Comparison of ENCODE assay signal across 8 cellular contexts in the genomic region with DNA sequence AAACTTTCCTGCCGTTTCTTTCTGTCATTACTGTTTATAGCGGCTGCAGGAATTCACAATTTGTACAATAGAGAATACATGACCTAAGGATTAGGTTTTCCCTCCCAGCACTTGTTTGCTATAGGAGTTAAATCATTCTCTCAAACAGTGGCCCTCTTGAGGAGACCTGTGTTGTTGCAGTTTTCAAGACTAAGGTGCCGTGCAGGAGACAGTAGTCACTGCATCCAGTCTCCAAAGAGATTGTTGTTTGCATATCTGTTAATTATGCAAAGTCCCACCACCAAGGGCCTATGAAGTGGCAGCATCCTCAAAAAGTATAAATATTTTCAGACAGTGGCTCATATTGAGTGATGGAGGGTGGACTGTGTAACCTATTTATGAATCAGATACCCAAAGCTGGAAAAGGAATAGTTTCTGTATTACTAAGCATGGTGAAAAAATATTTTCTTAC. TPM values are rescaled to one million over a fixed set of nuclear protein-coding genes. Genes with fewer than 3 reads are reported as not detected.
A peak's percentile ranks its signal among the peaks of the same experiment; 100 is the strongest.
DNase-seq lines count a peak whose midpoint lies in the region; ATAC-seq and TF ChIP-seq lines count a peak whose summit lies in the region.

No MANE protein-coding gene starts in this region.

- peak in 4 of 8 donors; percentile 32 to 40 (median 34) for ATAC-seq in heart right ventricle
- ATAC-seq in gastrocnemius medialis = peak in 1 of 2 donors; percentile 37
- ATAC-seq in HG03139 (IDR thresholded peaks at IDR 0.05; ENCODE audit: unreplicated experiment) = no peak

- H3K36me3 ChIP-seq in WERI-Rb-1 (no peaks in the 10 kb centered on the region), heart right ventricle (no peaks in the 10 kb centered on the region), gastrocnemius medialis (no peaks in the 10 kb centered on the region)

- intact Hi-C loops in heart right ventricle (cut with DNase I) (loop anchor here in 8 of 10 donors (2.0 to 10.0 kb wide), 8 partner anchors 128 to 345 kb away; a partner anchor contains a TSS), gastrocnemius medialis (cut with DNase I; ENCODE audit: low total_unique reads) (no loop called here)

- H3K4me1 ChIP-seq in heart right ventricle (peaks cover 0 to 52% (median 23%) of the 10 kb centered on the region in 9 donors), gastrocnemius medialis (peaks cover 5 to 39% of the 10 kb centered on the region in 2 donors)

- TF ChIP-seq POLR2A in gastrocnemius medialis (IDR thresholded peaks at IDR 0.05) = no peak

- H3K4me3 ChIP-seq in GM12864 (ENCODE audit: low read depth, low read length) (no peak overlapping the region), WERI-Rb-1 (ENCODE audit: low read depth, low read length) (no peak overlapping the region), heart right ventricle (peak overlapping the region in 3 of 10 donors; percentile 6 to 70 (median 64)), gastrocnemius medialis (no peak overlapping the region)

- WGBS in heart right ventricle, 2 donors = 26 to 27% methylated on average over 3 of the region's 3 CpGs

- H3K27me3 ChIP-seq in WERI-Rb-1 (ENCODE audit: insufficient read depth, low read depth, severe bottlenecking) (no peaks in the 10 kb centered on the region), heart right ventricle (peaks cover 0 to 42% (median 0%) of the 10 kb centered on the region in 7 donors), gastrocnemius medialis (no peaks in the 10 kb centered on the region)

- H3K27ac ChIP-seq in WERI-Rb-1 = no peak overlapping the region
- no peak overlapping the region for H3K27ac ChIP-seq in heart right ventricle
- peak overlapping the region in 1 of 4 donors; percentile 9 for H3K27ac ChIP-seq in gastrocnemius medialis

- in situ Hi-C loops in ACHN (cut with HindIII; ENCODE audit: low pct_ligation_motif_present, low pct_unique_long_range_greater_than_20kb, low sequenced_read_pairs) = no loop called here
- in situ Hi-C loops in gastrocnemius medialis (cut with MboI; ENCODE audit: low sequenced_read_pairs in 4 of 4) = loop anchor here in 3 of 4 donors (10.0 to 25.0 kb wide), 3 partner anchors 128 to 940 kb away; a partner anchor contains a TSS

- TF ChIP-seq CTCF in GM12864 (IDR thresholded peaks at IDR 0.05; ENCODE audit: low read depth, low read length, missing control alignments) (peak; percentile 45), WERI-Rb-1 (IDR thresholded peaks at IDR 0.05; ENCODE audit: low read depth, low read length) (peak; percentile 44), heart right ventricle (IDR thresholded peaks at IDR 0.05) (peak; percentile 13 to 63 (median 49)), gastrocnemius medialis (IDR thresholded peaks at IDR 0.05 in 4 of 5, conservative IDR thresholded peaks at IDR 0.05 in 1 of 5) (peak in 4 of 5 experiments; percentile 46 to 51 (median 48))

- DNase-seq in ACHN (peak; percentile 63), GM12864 (ENCODE audit: low read depth) (no peak), LHCN-M2 (ENCODE audit: low read depth) (peak; percentile 62), WERI-Rb-1 (peak; percentile 66), heart right ventricle (no peak), gastrocnemius medialis (no peak), T1000 (lab: John Stamatoyannopoulos, UW) (no peak)

- H3K9me3 ChIP-seq in WERI-Rb-1 (ENCODE audit: severe bottlenecking) (no peaks in the 10 kb centered on the region), heart right ventricle (no peaks in the 10 kb centered on the region), gastrocnemius medialis (no peaks in the 10 kb centered on the region)

RNA-seq across cellular contexts. Expression of a gene that starts 2.3 kb away (rescaled TPM):
- total RNA-seq in LHCN-M2 (2014; rRNA removed) (141 and 157 TPM in 2 replicates), heart right ventricle (10 to 100 TPM in 4 of 10 donors, 1 to 10 TPM in 6; 3.3 to 32.9 (median 7.4) TPM), gastrocnemius medialis (10 to 100 TPM in 1 of 4 donors, 1 to 10 TPM in 3; 2.4 to 12.2 (median 7.1) TPM)
- polyA plus RNA-seq in LHCN-M2 (2012) = 288 TPM
- 10 to 100 TPM in 1 of 2 donors, 1 to 10 TPM in 1; 3.3 to 16.2 TPM for polyA plus RNA-seq in heart right ventricle

Comparison
In these comparisons a context has a peak if more than half of its experiments do, and no peak if none do; other contexts are left out.
1. DNase-seq: peak in ACHN (single experiment), LHCN-M2 (single experiment) and WERI-Rb-1 (single experiment); none in GM12864 (single experiment), heart right ventricle (0 of 2), gastrocnemius medialis (0 of 2) and T1000 (single experiment).
2. Peak in every context shown above with its lines, with median percentiles within 50 percentile points of each other: CTCF ChIP-seq.